1 cellular context compared by ENCODE assay signal in genomic region chr1:33036526-33037503, GRCh38.
A peak's percentile ranks its signal among the peaks of the same experiment; 100 is the strongest.
TF ChIP-seq lines count a peak whose summit lies in the region.

TSS of gene AK2 (minus strand) at chr1:33036883. CDS start at chr1:33036828, 55 bp downstream.

TF ChIP-seq in K562, 482 proteins besides CTCF, POLR2A, EP300 and RAD21 (continued from another document and continues in another):
- TF ChIP-seq PRDM10 (IDR thresholded peaks at IDR 0.05; ENCODE audit: partially characterized antibody) (peak; percentile 91), ZNF395 (CRISPR knock-in tag; IDR thresholded peaks at IDR 0.05) (peak; percentile 60; the same call in 1 of the 2 replicates), ETV6 (IDR thresholded peaks at IDR 0.05; ENCODE audit: borderline replicate concordance in 1 of 2, low read depth in 2 of 2, low read length in 1 of 2) (no peak), ETV6 (CRISPR knock-in tag; IDR thresholded peaks at IDR 0.05; ENCODE audit: borderline replicate concordance) (0 out of 2 replicates have a peak, but pooled peaks have one; percentile 34), KAT2B (IDR thresholded peaks at IDR 0.05; ENCODE audit: low read depth, low read length) (no peak), ELF4 (CRISPR knock-in tag; IDR thresholded peaks at IDR 0.05) (peak; percentile 75), USF1 (CRISPR knock-in tag; IDR thresholded peaks at IDR 0.05) (peak; percentile 60), NEUROD1 (IDR thresholded peaks at IDR 0.05; ENCODE audit: borderline replicate concordance, low read depth, low read length, partially characterized antibody) (peak; percentile 99), GTF2E2 (tag; IDR thresholded peaks at IDR 0.05) (no peak), ARID4B (CRISPR knock-in tag; IDR thresholded peaks at IDR 0.05) (peak; percentile 71), THAP12 (CRISPR knock-in tag; IDR thresholded peaks at IDR 0.05) (0 out of 2 replicates have a peak, but pooled peaks have one; percentile 65), BMI1 (IDR thresholded peaks at IDR 0.05; ENCODE audit: low read length) (no peak), FIP1L1 (IDR thresholded peaks at IDR 0.05; ENCODE audit: low read depth, low read length, poor library complexity, severe bottlenecking) (peak; percentile 84), SFPQ (IDR thresholded peaks at IDR 0.05; ENCODE audit: low read depth, low read length) (no peak), NR0B1 (IDR thresholded peaks at IDR 0.05; ENCODE audit: partially characterized antibody) (no peak), ATF4 (CRISPR knock-in tag; IDR thresholded peaks at IDR 0.05) (peak; percentile 48; the same call in 1 of the 2 replicates), SIN3B (IDR thresholded peaks at IDR 0.05; ENCODE audit: low read depth) (peak; percentile 50; the same call in 1 of the 2 replicates), CBX3 (IDR thresholded peaks at IDR 0.05; ENCODE audit: borderline replicate concordance in 1 of 2, low read length in 2 of 2) (peak in 1 of 2 experiments; percentile 98; a peak in 2 of 3 replicates), HNRNPLL (IDR thresholded peaks at IDR 0.05; ENCODE audit: low read depth, low read length, poor library complexity, severe bottlenecking) (peak; percentile 88), SETDB1 (IDR thresholded peaks at IDR 0.05; ENCODE audit: low read length) (no peak), FOXJ3 (CRISPR knock-in tag; IDR thresholded peaks at IDR 0.05) (no peak), ZBTB7A (IDR thresholded peaks at IDR 0.05; ENCODE audit: borderline replicate concordance, control insufficient read depth, low read depth, low read length) (peak; percentile 49; the same call in 1 of the 2 replicates), MTA3 (IDR thresholded peaks at IDR 0.05; ENCODE audit: borderline replicate concordance) (peak; percentile 93), RERE (CRISPR knock-in tag; IDR thresholded peaks at IDR 0.05; ENCODE audit: borderline replicate concordance) (no peak), SAFB2 (IDR thresholded peaks at IDR 0.05; ENCODE audit: borderline replicate concordance, low read depth, low read length, severe bottlenecking) (no peak), CBX2 (IDR thresholded peaks at IDR 0.05; ENCODE audit: insufficient read depth, low read length, poor library complexity, severe bottlenecking) (no peak), PTRF (tag; IDR thresholded peaks at IDR 0.05) (no peak), KDM2B (CRISPR knock-in tag; IDR thresholded peaks at IDR 0.05) (no peak), PHF8 (IDR thresholded peaks at IDR 0.05; ENCODE audit: borderline replicate concordance, low read length) (peak; percentile 72; the same call in 1 of the 2 replicates)
